1 cellular context compared by ENCODE assay signal in the genomic region with DNA sequence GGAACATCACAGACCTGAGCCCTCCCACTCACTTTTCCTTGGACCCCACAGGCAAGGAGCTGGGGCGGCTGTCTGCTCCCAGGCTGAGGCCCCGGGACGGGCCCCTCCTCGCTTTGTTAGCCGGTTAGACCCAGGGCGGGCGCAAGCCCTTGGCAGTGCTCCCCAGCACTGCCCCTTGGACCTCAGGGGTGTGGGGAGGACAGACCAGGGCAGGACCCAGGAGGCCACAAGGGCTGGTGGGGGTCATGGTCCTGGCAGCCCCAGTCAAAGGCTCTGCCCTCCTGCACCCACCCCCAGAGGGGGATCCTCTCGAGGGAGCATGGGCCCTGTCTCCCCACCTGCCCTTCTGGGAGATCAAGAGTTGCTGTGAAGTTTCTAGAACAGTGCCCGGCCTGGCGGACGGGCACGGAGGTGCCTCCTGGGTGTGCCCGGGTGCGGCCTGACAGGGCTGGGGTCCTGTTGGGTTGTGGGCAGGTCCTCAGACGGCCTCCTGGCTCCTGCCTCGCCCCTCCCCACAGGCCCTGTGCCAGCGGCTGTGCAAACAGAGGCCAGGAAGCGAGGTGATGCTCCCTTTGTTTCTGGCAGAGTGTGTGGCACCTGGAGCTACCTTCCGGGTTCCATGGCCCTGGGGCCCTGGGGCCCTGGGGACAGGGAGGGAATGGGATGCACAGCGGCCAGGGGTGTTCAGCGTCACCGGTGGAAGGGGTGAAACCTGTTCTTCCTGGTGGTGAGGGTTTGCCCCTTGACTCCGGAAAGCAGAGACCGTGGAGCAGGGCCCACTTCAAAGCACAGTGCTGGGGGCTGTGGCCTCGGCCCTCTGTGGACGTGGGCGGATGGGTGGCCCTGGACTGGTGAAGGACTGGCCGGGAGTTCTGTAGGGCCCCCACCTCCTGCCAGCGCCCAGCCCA.
A peak's percentile ranks its signal among the peaks of the same experiment; 100 is the strongest.
TF ChIP-seq lines count a peak whose summit lies in the region.

No MANE protein-coding gene starts in this region.

TF ChIP-seq in HepG2, 621 proteins besides CTCF, POLR2A, EP300 and RAD21 (continued from another document and continues in another):
- TF ChIP-seq, protein P1, sequence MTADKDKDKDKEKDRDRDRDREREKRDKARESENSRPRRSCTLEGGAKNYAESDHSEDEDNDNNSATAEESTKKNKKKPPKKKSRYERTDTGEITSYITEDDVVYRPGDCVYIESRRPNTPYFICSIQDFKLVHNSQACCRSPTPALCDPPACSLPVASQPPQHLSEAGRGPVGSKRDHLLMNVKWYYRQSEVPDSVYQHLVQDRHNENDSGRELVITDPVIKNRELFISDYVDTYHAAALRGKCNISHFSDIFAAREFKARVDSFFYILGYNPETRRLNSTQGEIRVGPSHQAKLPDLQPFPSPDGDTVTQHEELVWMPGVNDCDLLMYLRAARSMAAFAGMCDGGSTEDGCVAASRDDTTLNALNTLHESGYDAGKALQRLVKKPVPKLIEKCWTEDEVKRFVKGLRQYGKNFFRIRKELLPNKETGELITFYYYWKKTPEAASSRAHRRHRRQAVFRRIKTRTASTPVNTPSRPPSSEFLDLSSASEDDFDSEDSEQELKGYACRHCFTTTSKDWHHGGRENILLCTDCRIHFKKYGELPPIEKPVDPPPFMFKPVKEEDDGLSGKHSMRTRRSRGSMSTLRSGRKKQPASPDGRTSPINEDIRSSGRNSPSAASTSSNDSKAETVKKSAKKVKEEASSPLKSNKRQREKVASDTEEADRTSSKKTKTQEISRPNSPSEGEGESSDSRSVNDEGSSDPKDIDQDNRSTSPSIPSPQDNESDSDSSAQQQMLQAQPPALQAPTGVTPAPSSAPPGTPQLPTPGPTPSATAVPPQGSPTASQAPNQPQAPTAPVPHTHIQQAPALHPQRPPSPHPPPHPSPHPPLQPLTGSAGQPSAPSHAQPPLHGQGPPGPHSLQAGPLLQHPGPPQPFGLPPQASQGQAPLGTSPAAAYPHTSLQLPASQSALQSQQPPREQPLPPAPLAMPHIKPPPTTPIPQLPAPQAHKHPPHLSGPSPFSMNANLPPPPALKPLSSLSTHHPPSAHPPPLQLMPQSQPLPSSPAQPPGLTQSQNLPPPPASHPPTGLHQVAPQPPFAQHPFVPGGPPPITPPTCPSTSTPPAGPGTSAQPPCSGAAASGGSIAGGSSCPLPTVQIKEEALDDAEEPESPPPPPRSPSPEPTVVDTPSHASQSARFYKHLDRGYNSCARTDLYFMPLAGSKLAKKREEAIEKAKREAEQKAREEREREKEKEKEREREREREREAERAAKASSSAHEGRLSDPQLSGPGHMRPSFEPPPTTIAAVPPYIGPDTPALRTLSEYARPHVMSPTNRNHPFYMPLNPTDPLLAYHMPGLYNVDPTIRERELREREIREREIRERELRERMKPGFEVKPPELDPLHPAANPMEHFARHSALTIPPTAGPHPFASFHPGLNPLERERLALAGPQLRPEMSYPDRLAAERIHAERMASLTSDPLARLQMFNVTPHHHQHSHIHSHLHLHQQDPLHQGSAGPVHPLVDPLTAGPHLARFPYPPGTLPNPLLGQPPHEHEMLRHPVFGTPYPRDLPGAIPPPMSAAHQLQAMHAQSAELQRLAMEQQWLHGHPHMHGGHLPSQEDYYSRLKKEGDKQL (CRISPR knock-in tag; IDR thresholded peaks at IDR 0.05; ENCODE audit: low read depth) = peak; percentile 41; the same call in 1 of the 2 replicates
- TF ChIP-seq ZNF616 (CRISPR knock-in tag; IDR thresholded peaks at IDR 0.05; ENCODE audit: low read depth) (no peak), BCL6 (CRISPR knock-in tag; IDR thresholded peaks at IDR 0.05) (no peak; the same call in 1 of the 2 replicates), ZNF878 (CRISPR knock-in tag; IDR thresholded peaks at IDR 0.05) (no peak; the same call in 1 of the 2 replicates), RAD51 (IDR thresholded peaks at IDR 0.05; ENCODE audit: borderline replicate concordance) (no peak), RBM22 (optimal IDR thresholded peaks at IDR 0.05; ENCODE audit: low read length) (no peak), NRL (CRISPR knock-in tag; IDR thresholded peaks at IDR 0.05; ENCODE audit: borderline replicate concordance) (0 out of 2 replicates have a peak, but pooled peaks have one; percentile 4), RBAK (CRISPR knock-in tag; IDR thresholded peaks at IDR 0.05) (no peak), ZFP90 (CRISPR knock-in tag; IDR thresholded peaks at IDR 0.05; ENCODE audit: borderline replicate concordance) (0 out of 2 replicates have a peak, but pooled peaks have one; percentile 2), CAMTA2 (CRISPR knock-in tag; IDR thresholded peaks at IDR 0.05; ENCODE audit: borderline replicate concordance) (no peak), FOXM1 (CRISPR knock-in tag; IDR thresholded peaks at IDR 0.05) (no peak), MATR3 (CRISPR knock-in tag; IDR thresholded peaks at IDR 0.05) (no peak), ZZZ3 (CRISPR knock-in tag; IDR thresholded peaks at IDR 0.05; ENCODE audit: borderline replicate concordance) (no peak), SKI (IDR thresholded peaks at IDR 0.05; ENCODE audit: partially characterized antibody) (no peak), CCDC6 (CRISPR knock-in tag; IDR thresholded peaks at IDR 0.05) (no peak; the same call in 1 of the 2 replicates), ZEB1 (IDR thresholded peaks at IDR 0.05; ENCODE audit: insufficient replicate concordance, low read depth) (no peak), THAP11 (CRISPR knock-in tag; IDR thresholded peaks at IDR 0.05) (peak; percentile 78), ZNF317 (CRISPR knock-in tag; IDR thresholded peaks at IDR 0.05) (no peak; the same call in 1 of the 2 replicates), ZNF773 (CRISPR knock-in tag; IDR thresholded peaks at IDR 0.05; ENCODE audit: borderline replicate concordance) (no peak; the same call in 1 of the 2 replicates), NFATC3 (CRISPR knock-in tag; IDR thresholded peaks at IDR 0.05) (peak; percentile 42; the same call in 1 of the 2 replicates), GPN1 (CRISPR knock-in tag; IDR thresholded peaks at IDR 0.05; ENCODE audit: borderline replicate concordance) (no peak), ZNF703 (CRISPR knock-in tag; IDR thresholded peaks at IDR 0.05; ENCODE audit: borderline replicate concordance) (peak; percentile 16; the same call in 1 of the 2 replicates), SRSF4 (IDR thresholded peaks at IDR 0.05; ENCODE audit: low read depth, low read length, poor library complexity, severe bottlenecking) (no peak), SNRNP70 (IDR thresholded peaks at IDR 0.05; ENCODE audit: low read depth, low read length) (no peak), ZFP36 (IDR thresholded peaks at IDR 0.05; ENCODE audit: borderline replicate concordance, low read depth, low read length, partially characterized antibody) (no peak), NFKB2 (CRISPR knock-in tag; IDR thresholded peaks at IDR 0.05; ENCODE audit: borderline replicate concordance) (peak; percentile 64; the same call in 1 of the 2 replicates), HNF4A (CRISPR knock-in tag; IDR thresholded peaks at IDR 0.05) (peak; percentile 84), ZNF17 (CRISPR knock-in tag; IDR thresholded peaks at IDR 0.05) (no peak), NFKBIZ (CRISPR knock-in tag; IDR thresholded peaks at IDR 0.05) (no peak), FOXJ3 (CRISPR knock-in tag; IDR thresholded peaks at IDR 0.05; ENCODE audit: borderline replicate concordance) (peak; percentile 64; the same call in 1 of the 2 replicates), SNAI1 (CRISPR knock-in tag; IDR thresholded peaks at IDR 0.05; ENCODE audit: borderline replicate concordance) (no peak), ZNF782 (CRISPR knock-in tag; IDR thresholded peaks at IDR 0.05; ENCODE audit: borderline replicate concordance) (no peak), NFRKB (IDR thresholded peaks at IDR 0.05) (no peak)
- TF ChIP-seq, protein P2, sequence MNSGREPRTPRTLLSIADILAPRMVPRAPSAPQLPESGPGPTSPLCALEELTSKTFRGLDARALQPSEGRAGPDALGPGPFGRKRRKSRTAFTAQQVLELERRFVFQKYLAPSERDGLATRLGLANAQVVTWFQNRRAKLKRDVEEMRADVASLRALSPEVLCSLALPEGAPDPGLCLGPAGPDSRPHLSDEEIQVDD (CRISPR knock-in tag; IDR thresholded peaks at IDR 0.05; ENCODE audit: borderline replicate concordance) = no peak
- TF ChIP-seq, protein P3, sequence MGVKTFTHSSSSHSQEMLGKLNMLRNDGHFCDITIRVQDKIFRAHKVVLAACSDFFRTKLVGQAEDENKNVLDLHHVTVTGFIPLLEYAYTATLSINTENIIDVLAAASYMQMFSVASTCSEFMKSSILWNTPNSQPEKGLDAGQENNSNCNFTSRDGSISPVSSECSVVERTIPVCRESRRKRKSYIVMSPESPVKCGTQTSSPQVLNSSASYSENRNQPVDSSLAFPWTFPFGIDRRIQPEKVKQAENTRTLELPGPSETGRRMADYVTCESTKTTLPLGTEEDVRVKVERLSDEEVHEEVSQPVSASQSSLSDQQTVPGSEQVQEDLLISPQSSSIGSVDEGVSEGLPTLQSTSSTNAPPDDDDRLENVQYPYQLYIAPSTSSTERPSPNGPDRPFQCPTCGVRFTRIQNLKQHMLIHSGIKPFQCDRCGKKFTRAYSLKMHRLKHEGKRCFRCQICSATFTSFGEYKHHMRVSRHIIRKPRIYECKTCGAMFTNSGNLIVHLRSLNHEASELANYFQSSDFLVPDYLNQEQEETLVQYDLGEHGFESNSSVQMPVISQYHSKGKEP (CRISPR knock-in tag; IDR thresholded peaks at IDR 0.05) = no peak
- TF ChIP-seq, protein P4, sequence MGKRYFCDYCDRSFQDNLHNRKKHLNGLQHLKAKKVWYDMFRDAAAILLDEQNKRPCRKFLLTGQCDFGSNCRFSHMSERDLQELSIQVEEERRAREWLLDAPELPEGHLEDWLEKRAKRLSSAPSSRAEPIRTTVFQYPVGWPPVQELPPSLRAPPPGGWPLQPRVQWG (CRISPR knock-in tag; IDR thresholded peaks at IDR 0.05; ENCODE audit: borderline replicate concordance, low read depth) = no peak
- TF ChIP-seq, protein P5, sequence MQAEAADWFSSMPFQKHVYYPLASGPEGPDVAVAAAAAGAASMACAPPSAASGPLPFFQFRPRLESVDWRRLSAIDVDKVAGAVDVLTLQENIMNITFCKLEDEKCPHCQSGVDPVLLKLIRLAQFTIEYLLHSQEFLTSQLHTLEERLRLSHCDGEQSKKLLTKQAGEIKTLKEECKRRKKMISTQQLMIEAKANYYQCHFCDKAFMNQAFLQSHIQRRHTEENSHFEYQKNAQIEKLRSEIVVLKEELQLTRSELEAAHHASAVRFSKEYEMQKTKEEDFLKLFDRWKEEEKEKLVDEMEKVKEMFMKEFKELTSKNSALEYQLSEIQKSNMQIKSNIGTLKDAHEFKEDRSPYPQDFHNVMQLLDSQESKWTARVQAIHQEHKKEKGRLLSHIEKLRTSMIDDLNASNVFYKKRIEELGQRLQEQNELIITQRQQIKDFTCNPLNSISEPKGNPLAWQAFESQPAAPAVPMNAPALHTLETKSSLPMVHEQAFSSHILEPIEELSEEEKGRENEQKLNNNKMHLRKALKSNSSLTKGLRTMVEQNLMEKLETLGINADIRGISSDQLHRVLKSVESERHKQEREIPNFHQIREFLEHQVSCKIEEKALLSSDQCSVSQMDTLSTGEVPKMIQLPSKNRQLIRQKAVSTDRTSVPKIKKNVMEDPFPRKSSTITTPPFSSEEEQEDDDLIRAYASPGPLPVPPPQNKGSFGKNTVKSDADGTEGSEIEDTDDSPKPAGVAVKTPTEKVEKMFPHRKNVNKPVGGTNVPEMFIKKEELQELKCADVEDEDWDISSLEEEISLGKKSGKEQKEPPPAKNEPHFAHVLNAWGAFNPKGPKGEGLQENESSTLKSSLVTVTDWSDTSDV (CRISPR knock-in tag; IDR thresholded peaks at IDR 0.05) = no peak
- TF ChIP-seq, protein P6, sequence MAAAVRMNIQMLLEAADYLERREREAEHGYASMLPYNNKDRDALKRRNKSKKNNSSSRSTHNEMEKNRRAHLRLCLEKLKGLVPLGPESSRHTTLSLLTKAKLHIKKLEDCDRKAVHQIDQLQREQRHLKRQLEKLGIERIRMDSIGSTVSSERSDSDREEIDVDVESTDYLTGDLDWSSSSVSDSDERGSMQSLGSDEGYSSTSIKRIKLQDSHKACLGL (CRISPR knock-in tag; IDR thresholded peaks at IDR 0.05) = 0 out of 2 replicates have a peak, but pooled peaks have one; percentile 24
- TF ChIP-seq, protein P7, sequence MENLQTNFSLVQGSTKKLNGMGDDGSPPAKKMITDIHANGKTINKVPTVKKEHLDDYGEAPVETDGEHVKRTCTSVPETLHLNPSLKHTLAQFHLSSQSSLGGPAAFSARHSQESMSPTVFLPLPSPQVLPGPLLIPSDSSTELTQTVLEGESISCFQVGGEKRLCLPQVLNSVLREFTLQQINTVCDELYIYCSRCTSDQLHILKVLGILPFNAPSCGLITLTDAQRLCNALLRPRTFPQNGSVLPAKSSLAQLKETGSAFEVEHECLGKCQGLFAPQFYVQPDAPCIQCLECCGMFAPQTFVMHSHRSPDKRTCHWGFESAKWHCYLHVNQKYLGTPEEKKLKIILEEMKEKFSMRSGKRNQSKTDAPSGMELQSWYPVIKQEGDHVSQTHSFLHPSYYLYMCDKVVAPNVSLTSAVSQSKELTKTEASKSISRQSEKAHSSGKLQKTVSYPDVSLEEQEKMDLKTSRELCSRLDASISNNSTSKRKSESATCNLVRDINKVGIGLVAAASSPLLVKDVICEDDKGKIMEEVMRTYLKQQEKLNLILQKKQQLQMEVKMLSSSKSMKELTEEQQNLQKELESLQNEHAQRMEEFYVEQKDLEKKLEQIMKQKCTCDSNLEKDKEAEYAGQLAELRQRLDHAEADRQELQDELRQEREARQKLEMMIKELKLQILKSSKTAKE (CRISPR knock-in tag; IDR thresholded peaks at IDR 0.05; ENCODE audit: borderline replicate concordance) = peak; percentile 78; the same call in 1 of the 2 replicates
- TF ChIP-seq, protein P8, sequence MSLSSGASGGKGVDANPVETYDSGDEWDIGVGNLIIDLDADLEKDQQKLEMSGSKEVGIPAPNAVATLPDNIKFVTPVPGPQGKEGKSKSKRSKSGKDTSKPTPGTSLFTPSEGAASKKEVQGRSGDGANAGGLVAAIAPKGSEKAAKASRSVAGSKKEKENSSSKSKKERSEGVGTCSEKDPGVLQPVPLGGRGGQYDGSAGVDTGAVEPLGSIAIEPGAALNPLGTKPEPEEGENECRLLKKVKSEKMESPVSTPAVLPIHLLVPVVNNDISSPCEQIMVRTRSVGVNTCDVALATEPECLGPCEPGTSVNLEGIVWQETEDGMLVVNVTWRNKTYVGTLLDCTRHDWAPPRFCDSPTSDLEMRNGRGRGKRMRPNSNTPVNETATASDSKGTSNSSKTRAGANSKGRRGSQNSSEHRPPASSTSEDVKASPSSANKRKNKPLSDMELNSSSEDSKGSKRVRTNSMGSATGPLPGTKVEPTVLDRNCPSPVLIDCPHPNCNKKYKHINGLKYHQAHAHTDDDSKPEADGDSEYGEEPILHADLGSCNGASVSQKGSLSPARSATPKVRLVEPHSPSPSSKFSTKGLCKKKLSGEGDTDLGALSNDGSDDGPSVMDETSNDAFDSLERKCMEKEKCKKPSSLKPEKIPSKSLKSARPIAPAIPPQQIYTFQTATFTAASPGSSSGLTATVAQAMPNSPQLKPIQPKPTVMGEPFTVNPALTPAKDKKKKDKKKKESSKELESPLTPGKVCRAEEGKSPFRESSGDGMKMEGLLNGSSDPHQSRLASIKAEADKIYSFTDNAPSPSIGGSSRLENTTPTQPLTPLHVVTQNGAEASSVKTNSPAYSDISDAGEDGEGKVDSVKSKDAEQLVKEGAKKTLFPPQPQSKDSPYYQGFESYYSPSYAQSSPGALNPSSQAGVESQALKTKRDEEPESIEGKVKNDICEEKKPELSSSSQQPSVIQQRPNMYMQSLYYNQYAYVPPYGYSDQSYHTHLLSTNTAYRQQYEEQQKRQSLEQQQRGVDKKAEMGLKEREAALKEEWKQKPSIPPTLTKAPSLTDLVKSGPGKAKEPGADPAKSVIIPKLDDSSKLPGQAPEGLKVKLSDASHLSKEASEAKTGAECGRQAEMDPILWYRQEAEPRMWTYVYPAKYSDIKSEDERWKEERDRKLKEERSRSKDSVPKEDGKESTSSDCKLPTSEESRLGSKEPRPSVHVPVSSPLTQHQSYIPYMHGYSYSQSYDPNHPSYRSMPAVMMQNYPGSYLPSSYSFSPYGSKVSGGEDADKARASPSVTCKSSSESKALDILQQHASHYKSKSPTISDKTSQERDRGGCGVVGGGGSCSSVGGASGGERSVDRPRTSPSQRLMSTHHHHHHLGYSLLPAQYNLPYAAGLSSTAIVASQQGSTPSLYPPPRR (CRISPR knock-in tag; IDR thresholded peaks at IDR 0.05; ENCODE audit: borderline replicate concordance) = peak; percentile 7; the same call in 1 of the 2 replicates
